15 cellular contexts compared by ENCODE assay signal in genomic region chr5:36535837-36536236, GRCh38.
"Had no signal": no experiment of that assay in that cellular context is flagged by ENCODE, and none has a peak within 500 bp of the region (broad histone marks: within the 10 kb centered on the region; RNA-seq: fewer than 3 reads in every experiment).

No MANE protein-coding gene starts in this region.

- H3K9me3 ChIP-seq: thyroid gland had no signal

- H3K9me3 Mint-ChIP-seq: activated CD4-positive, alpha-beta T cell treated with anti-CD3 and anti-CD28 coated beads, Interleukin-2, amount 10 ng/mL, durations not matched to agents 24 days and 14 days; activated CD8-positive, alpha-beta T cell treated with anti-CD3 and anti-CD28 coated beads for 36 hours; activated naive CD4-positive, alpha-beta T cell treated with anti-CD3 and anti-CD28 coated beads, Interleukin-2, amount 10 ng/mL, durations not matched to agents 7 days and 5 days; activated naive CD8-positive, alpha-beta T cell treated with anti-CD3 and anti-CD28 coated beads, Interleukin-2, amount 50 U/mL, for 24 hours; activated T-helper 17 cell treated with anti-CD3 and anti-CD28 coated beads, Interleukin-2, amount 50 U/mL, for 72 hours; natural killer cell had no signal

- H3K4me3 Mint-ChIP-seq: activated CD4-positive, alpha-beta T cell treated with anti-CD3 and anti-CD28 coated beads, Interleukin-2, amount 10 ng/mL, durations not matched to agents 24 days and 14 days; activated CD8-positive, alpha-beta T cell treated with anti-CD3 and anti-CD28 coated beads for 36 hours; activated naive CD4-positive, alpha-beta T cell treated with anti-CD3 and anti-CD28 coated beads, Interleukin-2, amount 10 ng/mL, durations not matched to agents 7 days and 5 days; activated naive CD8-positive, alpha-beta T cell treated with anti-CD3 and anti-CD28 coated beads, Interleukin-2, amount 50 U/mL, for 24 hours; activated T-helper 17 cell treated with anti-CD3 and anti-CD28 coated beads, Interleukin-2, amount 50 U/mL, for 72 hours; natural killer cell had no signal

- H3K4me1 ChIP-seq: thyroid gland had no signal

- H3K36me3 Mint-ChIP-seq: activated naive CD4-positive, alpha-beta T cell treated with anti-CD3 and anti-CD28 coated beads, Interleukin-2, amount 10 ng/mL, durations not matched to agents 7 days and 5 days; natural killer cell had no signal

- H3K27me3 Mint-ChIP-seq: activated naive CD4-positive, alpha-beta T cell treated with anti-CD3 and anti-CD28 coated beads, Interleukin-2, amount 10 ng/mL, durations not matched to agents 7 days and 5 days; progenitor cell of endocrine pancreas had no signal

- H3K4me3 ChIP-seq: thyroid gland had no signal

- H3K27ac ChIP-seq: thyroid gland had no signal

- ATAC-seq: activated CD8-positive, alpha-beta T cell treated with anti-CD3 and anti-CD28 coated beads for 36 hours; activated naive CD8-positive, alpha-beta T cell treated with anti-CD3 and anti-CD28 coated beads, Interleukin-2, amount 50 U/mL, for 24 hours; activated T-helper 17 cell treated with anti-CD3 and anti-CD28 coated beads, Interleukin-2, amount 50 U/mL, for 72 hours; natural killer cell had no signal

- H3K27ac Mint-ChIP-seq: activated CD4-positive, alpha-beta T cell treated with anti-CD3 and anti-CD28 coated beads, Interleukin-2, amount 10 ng/mL, durations not matched to agents 24 days and 14 days; activated CD8-positive, alpha-beta T cell treated with anti-CD3 and anti-CD28 coated beads for 36 hours; activated naive CD4-positive, alpha-beta T cell treated with anti-CD3 and anti-CD28 coated beads, Interleukin-2, amount 10 ng/mL, durations not matched to agents 7 days and 5 days; activated naive CD8-positive, alpha-beta T cell treated with anti-CD3 and anti-CD28 coated beads, Interleukin-2, amount 50 U/mL, for 24 hours; activated T-helper 17 cell treated with anti-CD3 and anti-CD28 coated beads, Interleukin-2, amount 50 U/mL, for 72 hours; natural killer cell; progenitor cell of endocrine pancreas had no signal

- DNase-seq: activated CD4-positive, alpha-beta T cell treated with anti-CD3 and anti-CD28 coated beads, Interleukin-2, amount 10 ng/mL, durations not matched to agents 24 days and 14 days; activated CD8-positive, alpha-beta T cell treated with anti-CD3 and anti-CD28 coated beads for 36 hours; activated naive CD4-positive, alpha-beta T cell treated with anti-CD3 and anti-CD28 coated beads, Interleukin-2, amount 10 ng/mL, durations not matched to agents 7 days and 5 days; activated naive CD8-positive, alpha-beta T cell treated with anti-CD3 and anti-CD28 coated beads, Interleukin-2, amount 50 U/mL, for 24 hours; activated T-cell treated with anti-CD3 and anti-CD28 coated beads, Interleukin-2, amount 50 U/mL, for 1 hour; aorta; cerebellar nuclear complex; cortex of kidney; kidney glomerular epithelial cell; natural killer cell; stimulated activated naive CD4-positive, alpha-beta T cell; T1000; thyroid gland had no signal

- H3K27me3 ChIP-seq: thyroid gland had no signal

- H3K36me3 ChIP-seq: thyroid gland had no signal

- H3K4me1 Mint-ChIP-seq: activated CD4-positive, alpha-beta T cell treated with anti-CD3 and anti-CD28 coated beads, Interleukin-2, amount 10 ng/mL, durations not matched to agents 24 days and 14 days; activated naive CD4-positive, alpha-beta T cell treated with anti-CD3 and anti-CD28 coated beads, Interleukin-2, amount 10 ng/mL, durations not matched to agents 7 days and 5 days; activated naive CD8-positive, alpha-beta T cell treated with anti-CD3 and anti-CD28 coated beads, Interleukin-2, amount 50 U/mL, for 24 hours; activated T-helper 17 cell treated with anti-CD3 and anti-CD28 coated beads, Interleukin-2, amount 50 U/mL, for 72 hours; natural killer cell had no signal
